Comparison of ENCODE assay signal across 12 cellular contexts in genomic region chr11:117458275-117459120, GRCh38.
DNase-seq lines count a peak whose midpoint lies in the region; ATAC-seq and TF ChIP-seq lines count a peak whose summit lies in the region.
"Had no signal": no experiment of that assay in that cellular context is flagged by ENCODE, and none has a peak within 500 bp of the region (broad histone marks: within the 10 kb centered on the region; RNA-seq: fewer than 3 reads in every experiment).

No MANE protein-coding gene starts in this region.

- no peak overlapping the region for H2BK15ac ChIP-seq in H9 (ENCODE audit: low read depth, low read length)

- no peak overlapping the region for H2BK120ac ChIP-seq in H9 (ENCODE audit: low read depth, low read length, poor library complexity, severe bottlenecking)

- H3K79me1 ChIP-seq in H9 (ENCODE audit: insufficient read depth, low read depth, low read length, poor library complexity, severe bottlenecking) = no peaks in the 10 kb centered on the region

- no peak overlapping the region for H3K18ac ChIP-seq in H9 (ENCODE audit: insufficient read length, low read depth, low read length)

- no peak overlapping the region for H3K23ac ChIP-seq in H9 (ENCODE audit: insufficient read length, low read depth, low read length)

- H3K36me3 Mint-ChIP-seq in activated T-cell treated with anti-CD3 and anti-CD28 coated beads, Interleukin-2, amount 50 U/mL, for 4 hours (ENCODE audit: insufficient read depth) = no peaks in the 10 kb centered on the region
- H3K36me3 Mint-ChIP-seq in H9 (ENCODE audit: insufficient read depth in 1 of 3, low read depth in 3 of 3) = peaks cover 3 to 14% (median 5%) of the 10 kb centered on the region in 3 experiments; a peak in 4 of 7 replicates

- intact Hi-C loops in sciatic nerve (cut with DNase I) = no loop called here

- peaks cover 2% of the 10 kb centered on the region for H4K20me1 ChIP-seq in H9 (ENCODE audit: control insufficient read depth, insufficient read depth, insufficient read length)

- DNase-seq in NCI-H1105 treated with DMSO at 0.1 percent for 48 hours (lab: John Stamatoyannopoulos, UW) (peak; percentile 5), NCI-H1105 (lab: John Stamatoyannopoulos, UW) (no peak), sciatic nerve (ENCODE audit: low spot score) (peak; percentile 42), putamen (ENCODE audit: low spot score) (no peak), H9 (no peak)
- DNase-seq in activated T-cell treated with anti-CD3 and anti-CD28 coated beads, Interleukin-2, amount 50 U/mL, for 4 hours = no peak
- DNase-seq: 8988T, MM.1S, T1000 had no signal

- H4K91ac ChIP-seq in H9 (ENCODE audit: insufficient read length, low read depth, low read length) = no peak overlapping the region

- H3K27me3 Mint-ChIP-seq in activated T-cell treated with anti-CD3 and anti-CD28 coated beads, Interleukin-2, amount 50 U/mL, for 4 hours (ENCODE audit: low read depth) = peaks cover 16% of the 10 kb centered on the region
- peaks cover 10% of the 10 kb centered on the region for H3K27me3 Mint-ChIP-seq in H9 (ENCODE audit: low read depth)

- no peak overlapping the region for H3K14ac ChIP-seq in H9 (ENCODE audit: insufficient read depth, low read length)

- no peak overlapping the region for H3K56ac ChIP-seq in H9 (ENCODE audit: insufficient read length, low read depth, low read length)

- H3K27me3 ChIP-seq in H9 (ENCODE audit: insufficient read depth, low read length) = no peaks in the 10 kb centered on the region
- H3K27me3 ChIP-seq: ascending aorta had no signal

- H3K4ac ChIP-seq in H9 (ENCODE audit: low read depth, low read length) = no peak overlapping the region

- H2BK5ac ChIP-seq in H9 (ENCODE audit: insufficient read length, low read length) = no peak overlapping the region

- no peaks in the 10 kb centered on the region for H3K23me2 ChIP-seq in H9 (ENCODE audit: insufficient read length, low read depth, low read length, poor library complexity, severe bottlenecking)

- H3T11ph ChIP-seq in H9 (ENCODE audit: low read length) = no peak overlapping the region

- no peaks in the 10 kb centered on the region for H3K79me2 ChIP-seq in H9 (ENCODE audit: insufficient read depth, low read length)

- H4K5ac ChIP-seq in H9 (ENCODE audit: insufficient read length, low read depth, low read length) = no peak overlapping the region

- H2BK12ac ChIP-seq in H9 (ENCODE audit: insufficient read length, low read depth, low read length) = no peak overlapping the region

- H4K8ac ChIP-seq in H9 (replicated peaks; ENCODE audit: insufficient read length, low read depth, low read length) = no peak overlapping the region

- no peak overlapping the region for H3K9ac ChIP-seq in H9 (ENCODE audit: extremely low read depth, insufficient read length, low read length)

- ATAC-seq in HG03571 (IDR thresholded peaks at IDR 0.05; ENCODE audit: unreplicated experiment) (peak; percentile 28), sciatic nerve (no peak), HG03175 (IDR thresholded peaks at IDR 0.05; ENCODE audit: unreplicated experiment) (no peak)
- ATAC-seq in activated T-cell treated with anti-CD3 and anti-CD28 coated beads, Interleukin-2, amount 50 U/mL, for 4 hours = peak; percentile 44 to 70

- no peak for TF ChIP-seq CTCF in H9 (conservative IDR thresholded peaks at IDR 0.05)

- no peak overlapping the region for H2AK5ac ChIP-seq in H9 (ENCODE audit: insufficient read length, low read length)

- H2AFZ ChIP-seq in H9 (ENCODE audit: low read length) = no peak overlapping the region

- H3K4me2 ChIP-seq in H9 (ENCODE audit: insufficient read depth, insufficient read length, low read length) = no peak overlapping the region

- H3K4me1 Mint-ChIP-seq in activated T-cell treated with anti-CD3 and anti-CD28 coated beads, Interleukin-2, amount 50 U/mL, for 4 hours (ENCODE audit: low read depth) = peaks cover 6% of the 10 kb centered on the region
- peaks cover 0 to 10% of the 10 kb centered on the region in 2 experiments; a peak in 3 of 4 replicates for H3K4me1 Mint-ChIP-seq in H9

- WGBS in H9 (ENCODE audit: extremely low coverage, insufficient read length, low lambda C conversion rate) = no CpG with 5 or more reads among the region's 22 CpGs

- H3K27ac ChIP-seq in H9 (ENCODE audit: insufficient read length, low read depth, low read length) = no peak overlapping the region
- H3K27ac ChIP-seq: ascending aorta had no signal

- peak overlapping the region in 1 of 3 experiments; percentile 59; a peak in 3 of 7 replicates for H3K27ac Mint-ChIP-seq in H9

- H3K9me3 ChIP-seq in H9 (ENCODE audit: control insufficient read depth, low read depth, low read length) = peaks cover 4% of the 10 kb centered on the region

- H3K9me3 Mint-ChIP-seq in activated T-cell treated with anti-CD3 and anti-CD28 coated beads, Interleukin-2, amount 50 U/mL, for 4 hours = peaks cover 8% of the 10 kb centered on the region
- H3K9me3 Mint-ChIP-seq in H9 = peaks cover 14% of the 10 kb centered on the region in 2 experiments

- no peaks in the 10 kb centered on the region for H3K4me1 ChIP-seq in H9 (ENCODE audit: insufficient read depth, low read length)
- H3K4me1 ChIP-seq: ascending aorta had no signal

- no peak overlapping the region for H2BK20ac ChIP-seq in H9 (ENCODE audit: low read depth, low read length, poor library complexity, severe bottlenecking)

- no peak overlapping the region for H3K4me3 Mint-ChIP-seq in activated T-cell treated with anti-CD3 and anti-CD28 coated beads, Interleukin-2, amount 50 U/mL, for 4 hours
- H3K4me3 Mint-ChIP-seq in H9 = no peak overlapping the region

Comparison
In these comparisons a context has a peak if more than half of its experiments do, and no peak if none do; other contexts are left out.
1. DNase-seq: peak in NCI-H1105 treated with DMSO at 0.1 percent for 48 hours (single experiment) and sciatic nerve (single experiment); none in NCI-H1105 (single experiment), activated T-cell treated with anti-CD3 and anti-CD28 coated beads, Interleukin-2, amount 50 U/mL, for 4 hours (single experiment), putamen (single experiment) and H9 (single experiment).
2. ATAC-seq: peak in HG03571 (single experiment) and activated T-cell treated with anti-CD3 and anti-CD28 coated beads, Interleukin-2, amount 50 U/mL, for 4 hours (2 of 2); none in sciatic nerve (single experiment) and HG03175 (single experiment).